In the genomic region with DNA sequence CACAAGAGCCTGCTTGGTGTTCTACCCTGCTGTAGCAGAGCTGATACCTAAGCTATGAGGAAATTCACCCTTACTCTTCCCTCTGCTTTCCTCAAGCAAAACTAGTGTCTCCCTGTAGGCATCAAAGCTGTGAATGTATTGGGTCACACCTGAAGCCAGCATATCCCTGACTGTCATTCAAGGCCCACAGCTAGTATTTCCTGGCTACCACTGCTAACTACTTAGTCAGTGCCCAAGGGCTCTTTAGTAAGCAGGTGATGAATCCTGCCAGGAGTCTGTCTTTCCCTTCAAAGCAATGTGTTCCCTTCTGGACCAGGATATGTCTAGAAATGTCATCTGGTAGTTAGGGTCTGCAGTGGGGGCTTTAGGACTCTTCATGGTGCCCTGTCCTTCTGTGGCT, we compare ENCODE assay signal across 35 cellular contexts.
"Had no signal": no experiment of that assay in that cellular context is flagged by ENCODE, and none has a peak within 500 bp of the region (broad histone marks: within the 10 kb centered on the region; RNA-seq: fewer than 3 reads in every experiment).

No MANE protein-coding gene starts in this region.

- H3K27me3 ChIP-seq: ascending aorta had no signal

- H3K4me3 Mint-ChIP-seq: activated CD4-positive, alpha-beta memory T cell treated with anti-CD3 and anti-CD28 coated beads, Interleukin-2, amount 10 ng/mL, durations not matched to agents 7 days and 5 days; activated CD4-positive, alpha-beta T cell treated with anti-CD3 and anti-CD28 coated beads for 36 hours; activated CD4-positive, alpha-beta T cell treated with anti-CD3 and anti-CD28 coated beads, Interleukin-2, amount 10 ng/mL, durations not matched to agents 7 days and 5 days; activated CD8-positive, alpha-beta memory T cell treated with anti-CD3 and anti-CD28 coated beads, Interleukin-2, amount 10 ng/mL, durations not matched to agents 7 days and 5 days; activated CD8-positive, alpha-beta T cell treated with anti-CD3 and anti-CD28 coated beads, Interleukin-2, amount 10 ng/mL, durations not matched to agents 7 days and 5 days; activated naive CD4-positive, alpha-beta T cell treated with anti-CD3 and anti-CD28 coated beads, Interleukin-2, amount 10 ng/mL, durations not matched to agents 7 days and 5 days; activated naive CD4-positive, alpha-beta T cell treated with anti-CD3 and anti-CD28 coated beads, Interleukin-2, amount 50 U/mL, for 24 hours; activated naive CD8-positive, alpha-beta T cell; activated naive CD8-positive, alpha-beta T cell treated with anti-CD3 and anti-CD28 coated beads, Interleukin-2, amount 10 ng/mL, durations not matched to agents 7 days and 5 days; activated naive CD8-positive, alpha-beta T cell treated with anti-CD3 and anti-CD28 coated beads, Interleukin-2, amount 50 U/mL, for 24 hours; activated T-cell treated with anti-CD3 and anti-CD28 coated beads, Interleukin-2, amount 50 U/mL, for 24 hours; brain; T-helper 1 cell treated with Interleukin-12 subunit alpha and Interleukin-12 subunit beta and Interleukin-4 antibody, amounts not matched to agents 30 μg/mL and 1 μg/mL, for 36 hours; T-helper 2 cell treated with Interferon-gamma antibody and Interleukin-4, amounts not matched to agents 5 μg/mL and 100 μg/mL, for 36 hours; WTC11 had no signal

- H3K36me3 Mint-ChIP-seq: activated CD8-positive, alpha-beta memory T cell treated with anti-CD3 and anti-CD28 coated beads, Interleukin-2, amount 10 ng/mL, durations not matched to agents 7 days and 5 days; activated naive CD4-positive, alpha-beta T cell treated with anti-CD3 and anti-CD28 coated beads, Interleukin-2, amount 10 ng/mL, durations not matched to agents 7 days and 5 days; activated naive CD8-positive, alpha-beta T cell treated with anti-CD3 and anti-CD28 coated beads, Interleukin-2, amount 10 ng/mL, durations not matched to agents 7 days and 5 days; WTC11 had no signal

- H3K9me3 ChIP-seq: ascending aorta had no signal

- H3K27ac ChIP-seq: ascending aorta, WERI-Rb-1 had no signal

- ATAC-seq: activated CD4-positive, alpha-beta T cell treated with anti-CD3 and anti-CD28 coated beads for 36 hours; activated CD4-positive, CD25-positive, alpha-beta regulatory T cell treated with anti-CD3 and anti-CD28 coated beads, Interleukin-2, amount 50 U/mL, for 24 hours; activated CD8-positive, alpha-beta memory T cell treated with anti-CD3 and anti-CD28 coated beads, Interleukin-2, amount 10 ng/mL, durations not matched to agents 7 days and 5 days; activated CD8-positive, alpha-beta T cell treated with anti-CD3 and anti-CD28 coated beads, Interleukin-2, amount 10 ng/mL, durations not matched to agents 7 days and 5 days; activated naive CD8-positive, alpha-beta T cell treated with anti-CD3 and anti-CD28 coated beads, Interleukin-2, amount 50 U/mL, for 24 hours; WTC11 had no signal

- H3K4me3 ChIP-seq: ascending aorta had no signal

- H3K36me3 ChIP-seq: ascending aorta, WERI-Rb-1 had no signal

- H3K4me1 Mint-ChIP-seq: activated CD4-positive, alpha-beta memory T cell treated with anti-CD3 and anti-CD28 coated beads, Interleukin-2, amount 10 ng/mL, durations not matched to agents 7 days and 5 days; activated CD4-positive, alpha-beta T cell treated with anti-CD3 and anti-CD28 coated beads for 36 hours; activated CD4-positive, alpha-beta T cell treated with anti-CD3 and anti-CD28 coated beads, Interleukin-2, amount 10 ng/mL, durations not matched to agents 7 days and 5 days; activated CD8-positive, alpha-beta memory T cell treated with anti-CD3 and anti-CD28 coated beads, Interleukin-2, amount 10 ng/mL, durations not matched to agents 7 days and 5 days; activated naive CD4-positive, alpha-beta T cell treated with anti-CD3 and anti-CD28 coated beads, Interleukin-2, amount 10 ng/mL, durations not matched to agents 7 days and 5 days; activated naive CD4-positive, alpha-beta T cell treated with anti-CD3 and anti-CD28 coated beads, Interleukin-2, amount 50 U/mL, for 24 hours; activated naive CD8-positive, alpha-beta T cell treated with anti-CD3 and anti-CD28 coated beads, Interleukin-2, amount 10 ng/mL, durations not matched to agents 7 days and 5 days; WTC11 had no signal

- DNase-seq: activated CD4-positive, alpha-beta memory T cell treated with anti-CD3 and anti-CD28 coated beads, Interleukin-2, amount 10 ng/mL, durations not matched to agents 7 days and 5 days; activated CD4-positive, alpha-beta T cell treated with anti-CD3 and anti-CD28 coated beads for 1 hour; activated CD4-positive, alpha-beta T cell treated with anti-CD3 and anti-CD28 coated beads for 36 hours; activated CD4-positive, alpha-beta T cell treated with anti-CD3 and anti-CD28 coated beads for 48 hours; activated CD4-positive, alpha-beta T cell treated with anti-CD3 and anti-CD28 coated beads, Interleukin-2, amount 10 ng/mL, durations not matched to agents 7 days and 5 days; activated CD4-positive, alpha-beta T cell treated with anti-CD3 and anti-CD28 coated beads, Interleukin-2, amount 50 U/mL, for 48 hours; activated CD4-positive, CD25-positive, alpha-beta regulatory T cell; activated CD8-positive, alpha-beta memory T cell treated with anti-CD3 and anti-CD28 coated beads for 24 hours; activated CD8-positive, alpha-beta memory T cell treated with anti-CD3 and anti-CD28 coated beads, Interleukin-2, amount 10 ng/mL, durations not matched to agents 7 days and 5 days; activated CD8-positive, alpha-beta memory T cell treated with anti-CD3 and anti-CD28 coated beads, Interleukin-2, amount 50 U/mL, for 48 hours; activated CD8-positive, alpha-beta T cell treated with anti-CD3 and anti-CD28 coated beads, Interleukin-2, amount 10 ng/mL, durations not matched to agents 7 days and 5 days; activated effector memory CD4-positive, alpha-beta T cell treated with Interleukin-2 at 50 U/mL for 16 hours; activated gamma-delta T cell; activated naive CD4-positive, alpha-beta T cell treated with anti-CD3 and anti-CD28 coated beads, Interleukin-2, amount 10 ng/mL, durations not matched to agents 7 days and 5 days; activated naive CD4-positive, alpha-beta T cell treated with Interleukin-2 at 50 U/mL for 16 hours; activated naive CD8-positive, alpha-beta T cell treated with anti-CD3 and anti-CD28 coated beads, Interleukin-2, amount 10 ng/mL, durations not matched to agents 7 days and 5 days; activated naive CD8-positive, alpha-beta T cell treated with anti-CD3 and anti-CD28 coated beads, Interleukin-2, amount 50 U/mL, for 24 hours; activated T-cell treated with anti-CD3 and anti-CD28 coated beads, Interleukin-2, amount 50 U/mL, for 24 hours; activated T-cell treated with anti-CD3 and anti-CD28 coated beads, Interleukin-2, amount 50 U/mL, for 48 hours; amygdala; anterior cingulate cortex; central memory CD4-positive, alpha-beta T cell; T-helper 1 cell; T-helper 2 cell; T-helper 9 cell; WERI-Rb-1 had no signal

- H3K27me3 Mint-ChIP-seq: activated CD4-positive, alpha-beta memory T cell treated with anti-CD3 and anti-CD28 coated beads, Interleukin-2, amount 10 ng/mL, durations not matched to agents 7 days and 5 days; activated CD4-positive, alpha-beta T cell treated with anti-CD3 and anti-CD28 coated beads for 36 hours; activated CD4-positive, alpha-beta T cell treated with anti-CD3 and anti-CD28 coated beads, Interleukin-2, amount 10 ng/mL, durations not matched to agents 7 days and 5 days; activated CD8-positive, alpha-beta memory T cell treated with anti-CD3 and anti-CD28 coated beads, Interleukin-2, amount 10 ng/mL, durations not matched to agents 7 days and 5 days; activated naive CD4-positive, alpha-beta T cell treated with anti-CD3 and anti-CD28 coated beads, Interleukin-2, amount 10 ng/mL, durations not matched to agents 7 days and 5 days; activated naive CD4-positive, alpha-beta T cell treated with anti-CD3 and anti-CD28 coated beads, Interleukin-2, amount 50 U/mL, for 24 hours; activated naive CD8-positive, alpha-beta T cell; activated naive CD8-positive, alpha-beta T cell treated with anti-CD3 and anti-CD28 coated beads, Interleukin-2, amount 10 ng/mL, durations not matched to agents 7 days and 5 days; activated naive CD8-positive, alpha-beta T cell treated with anti-CD3 and anti-CD28 coated beads, Interleukin-2, amount 50 U/mL, for 24 hours; brain had no signal

- H3K27ac Mint-ChIP-seq: activated CD4-positive, alpha-beta memory T cell treated with anti-CD3 and anti-CD28 coated beads, Interleukin-2, amount 10 ng/mL, durations not matched to agents 7 days and 5 days; activated CD4-positive, alpha-beta T cell treated with anti-CD3 and anti-CD28 coated beads for 36 hours; activated CD4-positive, alpha-beta T cell treated with anti-CD3 and anti-CD28 coated beads, Interleukin-2, amount 10 ng/mL, durations not matched to agents 7 days and 5 days; activated CD8-positive, alpha-beta memory T cell treated with anti-CD3 and anti-CD28 coated beads, Interleukin-2, amount 10 ng/mL, durations not matched to agents 7 days and 5 days; activated CD8-positive, alpha-beta T cell treated with anti-CD3 and anti-CD28 coated beads, Interleukin-2, amount 10 ng/mL, durations not matched to agents 7 days and 5 days; activated naive CD4-positive, alpha-beta T cell treated with anti-CD3 and anti-CD28 coated beads, Interleukin-2, amount 10 ng/mL, durations not matched to agents 7 days and 5 days; activated naive CD4-positive, alpha-beta T cell treated with anti-CD3 and anti-CD28 coated beads, Interleukin-2, amount 50 U/mL, for 24 hours; activated naive CD8-positive, alpha-beta T cell; activated naive CD8-positive, alpha-beta T cell treated with anti-CD3 and anti-CD28 coated beads, Interleukin-2, amount 10 ng/mL, durations not matched to agents 7 days and 5 days; activated naive CD8-positive, alpha-beta T cell treated with anti-CD3 and anti-CD28 coated beads, Interleukin-2, amount 50 U/mL, for 24 hours; activated T-cell treated with anti-CD3 and anti-CD28 coated beads, Interleukin-2, amount 50 U/mL, for 24 hours; activated T-helper 2 cell treated with anti-CD3 and anti-CD28 coated beads, Interferon-gamma antibody, Interleukin-2, Interleukin-4, amounts not matched to agents 10 μg/mL and 5 μg/mL and 100 μg/mL, durations not matched to agents 14 hours and 24 hours and 36 hours; brain; T-helper 1 cell treated with Interleukin-12 subunit alpha and Interleukin-12 subunit beta and Interleukin-4 antibody, amounts not matched to agents 30 μg/mL and 1 μg/mL, for 36 hours; T-helper 2 cell treated with Interferon-gamma antibody and Interleukin-4, amounts not matched to agents 5 μg/mL and 100 μg/mL, for 36 hours; WTC11 had no signal

- H3K4me1 ChIP-seq: ascending aorta had no signal

- H3K9me3 Mint-ChIP-seq: activated CD4-positive, alpha-beta memory T cell treated with anti-CD3 and anti-CD28 coated beads, Interleukin-2, amount 10 ng/mL, durations not matched to agents 7 days and 5 days; activated CD4-positive, alpha-beta T cell treated with anti-CD3 and anti-CD28 coated beads, Interleukin-2, amount 10 ng/mL, durations not matched to agents 7 days and 5 days; activated naive CD4-positive, alpha-beta T cell treated with anti-CD3 and anti-CD28 coated beads, Interleukin-2, amount 10 ng/mL, durations not matched to agents 7 days and 5 days; activated naive CD4-positive, alpha-beta T cell treated with anti-CD3 and anti-CD28 coated beads, Interleukin-2, amount 50 U/mL, for 24 hours; activated naive CD8-positive, alpha-beta T cell treated with anti-CD3 and anti-CD28 coated beads, Interleukin-2, amount 10 ng/mL, durations not matched to agents 7 days and 5 days; activated naive CD8-positive, alpha-beta T cell treated with anti-CD3 and anti-CD28 coated beads, Interleukin-2, amount 50 U/mL, for 24 hours; activated T-cell treated with anti-CD3 and anti-CD28 coated beads, Interleukin-2, amount 50 U/mL, for 24 hours; activated T-helper 2 cell treated with anti-CD3 and anti-CD28 coated beads, Interferon-gamma antibody, Interleukin-2, Interleukin-4, amounts not matched to agents 10 μg/mL and 5 μg/mL and 100 μg/mL, durations not matched to agents 14 hours and 24 hours and 36 hours; T-helper 1 cell treated with Interleukin-12 subunit alpha and Interleukin-12 subunit beta and Interleukin-4 antibody, amounts not matched to agents 30 μg/mL and 1 μg/mL, for 36 hours; T-helper 2 cell treated with Interferon-gamma antibody and Interleukin-4, amounts not matched to agents 5 μg/mL and 100 μg/mL, for 36 hours; WTC11 had no signal
